ENCODE assay signal across 8 cellular contexts in the genomic region with DNA sequence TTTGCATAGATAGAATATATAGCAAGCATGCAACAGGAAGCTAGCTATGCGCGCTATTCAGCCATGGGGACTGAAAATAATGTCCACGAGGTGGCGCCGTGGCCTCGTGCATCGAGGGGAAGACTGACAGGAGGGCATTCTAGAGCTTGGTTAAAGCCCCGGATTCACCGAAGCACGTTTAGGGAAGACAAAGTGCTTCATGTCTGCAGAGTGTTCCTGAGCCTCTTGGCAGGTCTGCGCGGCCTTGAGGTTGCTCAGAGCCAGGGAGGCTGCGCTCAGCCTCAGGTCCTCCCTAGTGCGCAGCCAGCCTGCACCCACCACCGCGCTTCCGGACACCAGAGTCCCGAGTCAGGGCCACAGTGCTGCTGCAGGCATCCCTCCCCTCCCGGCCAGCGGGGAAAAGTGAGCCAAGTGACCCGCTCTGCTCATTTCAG. TPM values are rescaled to one million over a fixed set of nuclear protein-coding genes. Genes with fewer than 3 reads are reported as not detected.
DNase-seq lines count a peak whose midpoint lies in the region; ATAC-seq, FAIRE-seq and TF ChIP-seq lines count a peak whose summit lies in the region.

No MANE protein-coding gene starts in this region.

- no peak overlapping the region for H2BK20ac ChIP-seq in H9 (ENCODE audit: low read depth, low read length, poor library complexity, severe bottlenecking)

- H3K4me2 ChIP-seq in H9 (ENCODE audit: insufficient read depth, insufficient read length, low read length): no peak overlapping the region

- peak overlapping the region; percentile 9 for H3K18ac ChIP-seq in H9 (ENCODE audit: insufficient read length, low read depth, low read length)

- H3K36me3 Mint-ChIP-seq in H9 (ENCODE audit: insufficient read depth in 1 of 3, low read depth in 3 of 3): no peaks in the 10 kb centered on the region; a peak in 2 of 7 replicates
- H3K36me3 Mint-ChIP-seq in activated CD8-positive, alpha-beta T cell treated with anti-CD3 and anti-CD28 coated beads for 36 hours (ENCODE audit: low read depth): no peaks in the 10 kb centered on the region

- H3K9me3 Mint-ChIP-seq in H9: peaks cover 0 to 1% of the 10 kb centered on the region in 2 experiments; a peak in 1 of 5 replicates
- H3K9me3 Mint-ChIP-seq in activated CD8-positive, alpha-beta T cell treated with anti-CD3 and anti-CD28 coated beads for 36 hours: peaks cover 9% of the 10 kb centered on the region

- H3K4ac ChIP-seq in H9 (ENCODE audit: low read depth, low read length): no peak overlapping the region

- no peak for FAIRE-seq in frontal cortex (lab: Jason Lieb, UNC)
- no peak for FAIRE-seq in pancreas (lab: Jason Lieb, UNC)

- no peak overlapping the region for H3K23ac ChIP-seq in H9 (ENCODE audit: insufficient read length, low read depth, low read length)

- no peak overlapping the region for H2BK5ac ChIP-seq in H9 (ENCODE audit: insufficient read length, low read length)

- intact Hi-C loops in activated CD8-positive, alpha-beta T cell treated with anti-CD3 and anti-CD28 coated beads for 36 hours (cut with micrococcal nuclease): loop anchor here (5.0 kb wide), 1 partner anchor 126 kb away; no protein-coding TSS in a partner anchor
- intact Hi-C loops in pancreas (cut with DNase I): loop anchor here in 1 of 3 donors (5.0 kb wide), 1 partner anchor 126 kb away; no protein-coding TSS in a partner anchor

- H3K9me3 ChIP-seq in H9 (ENCODE audit: control insufficient read depth, low read depth, low read length) (no peaks in the 10 kb centered on the region), pancreas (no peaks in the 10 kb centered on the region)

- CTCF ChIA-PET in activated CD8-positive, alpha-beta T cell treated with anti-CD3 and anti-CD28 coated beads for 36 hours (lab: Charles Lee): interaction anchor here (0.8 to 1.7 kb wide), 8 partner anchors 11 to 467 kb away, joined by 3 to 16 read pairs (median 4); no protein-coding TSS in a partner anchor

- POLR2A ChIA-PET in activated CD8-positive, alpha-beta T cell treated with anti-CD3 and anti-CD28 coated beads for 36 hours (lab: Charles Lee): no interaction called here

- H3K27me3 ChIP-seq in H9 (ENCODE audit: insufficient read depth, low read length) (no peaks in the 10 kb centered on the region), pancreas (peaks cover 0 to 16% (median 0%) of the 10 kb centered on the region in 4 donors)

- H2BK12ac ChIP-seq in H9 (ENCODE audit: insufficient read length, low read depth, low read length): no peak overlapping the region

- H3K79me1 ChIP-seq in H9 (ENCODE audit: insufficient read depth, low read depth, low read length, poor library complexity, severe bottlenecking): no peaks in the 10 kb centered on the region

- H3K4me1 ChIP-seq in H9 (ENCODE audit: insufficient read depth, low read length): no peaks in the 10 kb centered on the region
- H3K4me1 ChIP-seq in pancreas: peaks cover 4 to 9% (median 5%) of the 10 kb centered on the region in 3 donors

- peaks cover 2% of the 10 kb centered on the region for H3K27me3 Mint-ChIP-seq in H9 (ENCODE audit: low read depth)
- peaks cover 14% of the 10 kb centered on the region for H3K27me3 Mint-ChIP-seq in activated CD8-positive, alpha-beta T cell treated with anti-CD3 and anti-CD28 coated beads for 36 hours

- H2BK15ac ChIP-seq in H9 (ENCODE audit: low read depth, low read length): no peak overlapping the region

- H3K27ac ChIP-seq in H9 (ENCODE audit: insufficient read length, low read depth, low read length) (no peak overlapping the region), pancreas (no peak overlapping the region)

- no peak overlapping the region for H3T11ph ChIP-seq in H9 (ENCODE audit: low read length)

- H4K5ac ChIP-seq in H9 (ENCODE audit: insufficient read length, low read depth, low read length): no peak overlapping the region

- peak; percentile 49 for ATAC-seq in activated CD8-positive, alpha-beta T cell treated with anti-CD3 and anti-CD28 coated beads for 36 hours
- peak; percentile 52 to 79 (median 76) for ATAC-seq in pancreas
- no peak for ATAC-seq in HG02970 (IDR thresholded peaks at IDR 0.05; ENCODE audit: low FRiP score, unreplicated experiment)

- H3K56ac ChIP-seq in H9 (ENCODE audit: insufficient read length, low read depth, low read length): no peak overlapping the region

- H3K36me3 ChIP-seq in pancreas: no peaks in the 10 kb centered on the region

- H2BK120ac ChIP-seq in H9 (ENCODE audit: low read depth, low read length, poor library complexity, severe bottlenecking): no peak overlapping the region

- H3K14ac ChIP-seq in H9 (ENCODE audit: insufficient read depth, low read length): no peak overlapping the region

- WGBS in H9 (ENCODE audit: extremely low coverage, insufficient read length, low lambda C conversion rate): no CpG with 5 or more reads among the region's 21 CpGs
- WGBS in pancreas, 2 donors: 2 to 4% methylated on average over 20 to 21 of the region's 21 CpGs

- no peaks in the 10 kb centered on the region for H4K20me1 ChIP-seq in H9 (ENCODE audit: control insufficient read depth, insufficient read depth, insufficient read length)

- no peaks in the 10 kb centered on the region for H3K79me2 ChIP-seq in H9 (ENCODE audit: insufficient read depth, low read length)

- H3K27ac Mint-ChIP-seq in H9: no peak overlapping the region
- H3K27ac Mint-ChIP-seq in activated CD8-positive, alpha-beta T cell treated with anti-CD3 and anti-CD28 coated beads for 36 hours: no peak overlapping the region

- DNase-seq in CD1c-positive myeloid dendritic cell (ENCODE audit: extremely low spot score) (peak; percentile 11), H9 (peak; percentile 82), NCI-H2171 (lab: John Stamatoyannopoulos, UW) (peak; percentile 77), frontal cortex (ENCODE audit: low spot score in 2 of 2) (peak; percentile 53 to 66), pancreas (peak in 5 of 6 donors; percentile 22 to 84 (median 55))
- DNase-seq in activated CD8-positive, alpha-beta T cell treated with anti-CD3 and anti-CD28 coated beads for 36 hours: peak; percentile 71
- DNase-seq in activated naive CD4-positive, alpha-beta T cell treated with Interleukin-2 at 50 U/mL for 16 hours: no peak

- H3K23me2 ChIP-seq in H9 (ENCODE audit: insufficient read length, low read depth, low read length, poor library complexity, severe bottlenecking): no peaks in the 10 kb centered on the region

- peak overlapping the region in 1 of 4 donors; percentile 1 for H3K4me3 ChIP-seq in pancreas

- no peak overlapping the region for H2AK5ac ChIP-seq in H9 (ENCODE audit: insufficient read length, low read length)

- peak; percentile 94 for TF ChIP-seq CTCF in H9 (conservative IDR thresholded peaks at IDR 0.05)
- peak; percentile 73 for TF ChIP-seq CTCF in activated CD8-positive, alpha-beta T cell treated with anti-CD3 and anti-CD28 coated beads for 36 hours (IDR thresholded peaks at IDR 0.05)
- peak; percentile 27 to 63 (median 38) for TF ChIP-seq CTCF in pancreas (IDR thresholded peaks at IDR 0.05)

- peaks cover 4 to 6% of the 10 kb centered on the region in 2 experiments for H3K4me1 Mint-ChIP-seq in H9
- H3K4me1 Mint-ChIP-seq in activated CD8-positive, alpha-beta T cell treated with anti-CD3 and anti-CD28 coated beads for 36 hours (ENCODE audit: low read depth): no peaks in the 10 kb centered on the region

- no peak overlapping the region for H2AFZ ChIP-seq in H9 (ENCODE audit: low read length)

- no peak overlapping the region for H3K9ac ChIP-seq in H9 (ENCODE audit: extremely low read depth, insufficient read length, low read length)

- H4K91ac ChIP-seq in H9 (ENCODE audit: insufficient read length, low read depth, low read length): no peak overlapping the region

- H3K4me3 Mint-ChIP-seq in H9: peak overlapping the region in 1 of 2 experiments; percentile 40; a peak in 2 of 5 replicates
- no peak overlapping the region for H3K4me3 Mint-ChIP-seq in activated CD8-positive, alpha-beta T cell treated with anti-CD3 and anti-CD28 coated beads for 36 hours

- no peak overlapping the region for H4K8ac ChIP-seq in H9 (replicated peaks; ENCODE audit: insufficient read length, low read depth, low read length)

RNA-seq across cellular contexts. Expression of a gene that starts 24.6 kb away (rescaled TPM):
- total RNA-seq in H9 (2021): 3.3 and 4.9 TPM in 2 replicates
- total RNA-seq in activated CD8-positive, alpha-beta T cell treated with anti-CD3 and anti-CD28 coated beads for 36 hours: not detected
- total RNA-seq in frontal cortex: 54.2 TPM
- under 1 TPM in 3 of 6 donors, not detected in 3; 0.28 to 0.52 (median 0.28) TPM for total RNA-seq in pancreas
- under 1 TPM in 1 of 2 donors, not detected in 1; 0.16 TPM for polyA plus RNA-seq in pancreas

Comparison
In these comparisons a context has a peak if more than half of its experiments do, and no peak if none do; other contexts are left out.
1. CTCF ChIP-seq: peak in every context shown above with its lines; median percentile 94 in H9; 73 in activated CD8-positive, alpha-beta T cell treated with anti-CD3 and anti-CD28 coated beads for 36 hours; 38 in pancreas.